8 cellular contexts compared by ENCODE assay signal in the genomic region with DNA sequence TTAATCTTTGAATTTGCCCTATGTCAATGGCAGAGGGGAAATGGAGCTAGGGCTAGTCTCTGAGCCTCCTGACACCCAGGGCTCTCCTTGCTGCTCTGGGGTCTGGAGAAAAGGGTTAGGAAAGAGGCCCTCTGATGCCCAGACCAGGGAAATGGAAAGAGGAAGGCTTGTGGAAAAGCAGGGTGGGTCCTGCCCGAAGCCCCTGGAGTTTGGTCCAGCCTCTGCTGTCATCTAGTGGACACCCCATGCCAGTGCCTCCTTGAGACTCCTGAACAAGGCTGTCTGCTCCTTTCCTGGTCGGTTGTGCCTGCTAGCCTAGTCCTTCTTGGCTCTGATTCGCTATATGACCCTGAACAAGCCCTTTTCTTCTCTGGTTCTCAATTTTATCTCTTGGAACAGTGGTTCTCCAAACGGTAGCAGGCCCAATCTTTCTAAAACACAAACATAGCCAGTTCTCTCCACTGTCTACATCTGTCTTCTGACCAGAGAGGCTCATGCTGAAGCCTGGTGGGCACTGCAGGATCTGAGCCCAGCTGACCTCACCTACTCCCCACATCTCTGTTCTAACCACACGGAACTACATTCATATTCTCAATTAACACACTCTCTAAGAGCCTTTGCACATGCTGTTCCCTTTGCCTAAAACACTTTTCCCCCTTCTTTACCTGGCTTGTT. TPM values are rescaled to one million over a fixed set of nuclear protein-coding genes. Genes with fewer than 3 reads are reported as not detected.
A peak's percentile ranks its signal among the peaks of the same experiment; 100 is the strongest.
DNase-seq lines count a peak whose midpoint lies in the region; ATAC-seq, FAIRE-seq and TF ChIP-seq lines count a peak whose summit lies in the region.

No MANE protein-coding gene starts in this region.

- H3K27me3 Mint-ChIP-seq in activated B cell treated with CpG ODN at 0.5 μM for 24 hours = peaks cover 2% of the 10 kb centered on the region

- peak; percentile 72 for FAIRE-seq in GM18507 (lab: Jason Lieb, UNC)

- H3K27me3 ChIP-seq in AG04450 (ENCODE audit: control insufficient read depth, insufficient read depth, low read length) (no peaks in the 10 kb centered on the region), mesendoderm (ENCODE audit: insufficient read depth, low read length, poor library complexity) (no peaks in the 10 kb centered on the region)

- DNase-seq in AG04450 (ENCODE audit: low read depth, low spot score) (peak; percentile 54), GM18507 (ENCODE audit: extremely low spot score, insufficient read length, low read depth) (no peak), NCI-H226 (peak; percentile 25), activated B cell treated with CpG ODN at 0.5 μM for 24 hours (no peak), epithelial cell of esophagus (ENCODE audit: low read depth) (peak; percentile 75), mesendoderm (peak; percentile 89)

- no peak overlapping the region for H3K18ac ChIP-seq in mesendoderm (ENCODE audit: low read length)

- H3K36me3 ChIP-seq in mesendoderm (ENCODE audit: control insufficient read depth, insufficient read depth, low read length) = no peaks in the 10 kb centered on the region

- TF ChIP-seq CTCF in AG04450 (IDR thresholded peaks at IDR 0.05; ENCODE audit: low read depth, low read length) (peak; percentile 100), activated B cell treated with CpG ODN at 0.5 μM for 24 hours (IDR thresholded peaks at IDR 0.05) (no peak), epithelial cell of esophagus (IDR thresholded peaks at IDR 0.05; ENCODE audit: insufficient read depth, low read depth, low read length, missing control alignments) (peak; percentile 99)

- no peak overlapping the region for H2AK5ac ChIP-seq in mesendoderm (ENCODE audit: low read length)

- ATAC-seq in activated B cell treated with CpG ODN at 0.5 μM for 24 hours (ENCODE audit: low read depth) (peak; percentile 77), GM21786 (IDR thresholded peaks at IDR 0.05; ENCODE audit: unreplicated experiment) (no peak)

- H3K4me1 ChIP-seq in mesendoderm (ENCODE audit: control insufficient read depth, low read depth, low read length) = no peaks in the 10 kb centered on the region

- H3K79me2 ChIP-seq in mesendoderm (ENCODE audit: control insufficient read depth, insufficient read depth, low read length) = no peaks in the 10 kb centered on the region

- no peaks in the 10 kb centered on the region for H3K79me1 ChIP-seq in mesendoderm (ENCODE audit: low read length)

- no CpG with 5 or more reads among the region's 5 CpGs for WGBS in mesendoderm (ENCODE audit: extremely low coverage, insufficient coverage, low lambda C conversion rate)

- H3K4me2 ChIP-seq in mesendoderm (ENCODE audit: low read length) = no peak overlapping the region

- H4K5ac ChIP-seq in mesendoderm (ENCODE audit: low read length) = no peak overlapping the region

- H3K9me3 Mint-ChIP-seq in activated B cell treated with CpG ODN at 0.5 μM for 24 hours = peaks cover 4% of the 10 kb centered on the region

- H2BK15ac ChIP-seq in mesendoderm (replicated peaks; ENCODE audit: low read depth) = no peak overlapping the region

- H3K9ac ChIP-seq in mesendoderm (ENCODE audit: low read length) = no peak overlapping the region

- no peak overlapping the region for H3K4ac ChIP-seq in mesendoderm (ENCODE audit: low read depth, low read length)

- no peak overlapping the region for H2BK5ac ChIP-seq in mesendoderm (ENCODE audit: low read length)

- intact Hi-C loops in activated B cell treated with CpG ODN at 0.5 μM for 24 hours (cut with micrococcal nuclease) = loop anchor here (1.0 to 5.0 kb wide), 6 partner anchors 42 to 515 kb away; partner anchors contain the start of gene SELENOM

- CTCF ChIA-PET in AG04450 (lab: Charles Lee) (interaction anchor here (0.8 to 4.0 kb wide), 18 partner anchors 9 to 386 kb away, joined by 3 to 38 read pairs (median 4); partner anchors contain the start of genes LIMK2, RNF185 and SELENOM), activated B cell treated with CpG ODN at 0.5 μM for 24 hours (lab: Charles Lee) (interaction anchor here (1.4 kb wide), 1 partner anchor 60 kb away, joined by 3 read pairs; no protein-coding TSS in a partner anchor)

- no peak overlapping the region for H3K27ac Mint-ChIP-seq in activated B cell treated with CpG ODN at 0.5 μM for 24 hours

- H3K27ac ChIP-seq in AG04450 (ENCODE audit: low read depth, low read length) = no peak overlapping the region
- H3K27ac ChIP-seq in mesendoderm (ENCODE audit: low read depth, low read length) = no peak overlapping the region
- H3K27ac ChIP-seq in temporal lobe (ENCODE audit: low read depth, low read length) = peak overlapping the region; percentile 61

- H2BK120ac ChIP-seq in mesendoderm (ENCODE audit: low read depth, low read length) = no peak overlapping the region

- no peak overlapping the region for H3K4me3 Mint-ChIP-seq in activated B cell treated with CpG ODN at 0.5 μM for 24 hours

- no peak overlapping the region for H4K8ac ChIP-seq in mesendoderm (ENCODE audit: low read depth, low read length)

- no peaks in the 10 kb centered on the region for H3K36me3 Mint-ChIP-seq in activated B cell treated with CpG ODN at 0.5 μM for 24 hours (ENCODE audit: low read depth)

- peak overlapping the region; percentile 42 for H3K56ac ChIP-seq in mesendoderm (ENCODE audit: low read length)

- POLR2A ChIA-PET in AG04450 (lab: Yijun Ruan, JAX) (no interaction called here), activated B cell treated with CpG ODN at 0.5 μM for 24 hours (lab: Charles Lee) (no interaction called here)

- peaks cover 16% of the 10 kb centered on the region for H3K9me3 ChIP-seq in AG04450 (ENCODE audit: control insufficient read depth, insufficient read depth, low read length)

- no peak overlapping the region for H3K23ac ChIP-seq in mesendoderm (ENCODE audit: low read length)

- H3K4me1 Mint-ChIP-seq in activated B cell treated with CpG ODN at 0.5 μM for 24 hours = peaks cover 1% of the 10 kb centered on the region

- no peak overlapping the region for H3K4me3 ChIP-seq in AG04450 (ENCODE audit: low read depth, low read length)
- no peak overlapping the region for H3K4me3 ChIP-seq in epithelial cell of esophagus (ENCODE audit: low read length)
- H3K4me3 ChIP-seq in mesendoderm (ENCODE audit: low read length) = no peak overlapping the region

RNA-seq across cellular contexts. Expression of gene PLA2G3, which starts 8.8 kb away (rescaled TPM):
- polyA plus RNA-seq in AG04450 (2011; rRNA removed) = 0.10 and 0.11 TPM in 2 replicates
- 0.09 TPM in 1 of 2 replicates, not detected in the other for polyA minus RNA-seq in AG04450 (2011; rRNA and poly(A)+ RNA removed)
- total RNA-seq in activated B cell treated with CpG ODN at 0.5 μM for 24 hours (not detected in 2 replicates), temporal lobe (under 0.01 TPM)
- 10.6 TPM for polyA plus RNA-seq in mesendoderm (2013, experiment 1 of 2)
- 11.4 TPM for polyA plus RNA-seq in mesendoderm (2013, experiment 2 of 2)

RNA-seq across cellular contexts. Expression of gene RNF185, which starts 10.9 kb away (rescaled TPM):
- polyA plus RNA-seq in AG04450 (2011; rRNA removed) = 57.3 and 59.4 TPM in 2 replicates
- 37.1 and 46.8 TPM in 2 replicates for polyA minus RNA-seq in AG04450 (2011; rRNA and poly(A)+ RNA removed)
- total RNA-seq in activated B cell treated with CpG ODN at 0.5 μM for 24 hours = 19.0 and 20.7 TPM in 2 replicates
- 15.3 TPM for polyA plus RNA-seq in mesendoderm (2013, experiment 1 of 2)
- polyA plus RNA-seq in mesendoderm (2013, experiment 2 of 2) = 14.5 TPM
- 28.0 TPM for total RNA-seq in temporal lobe

RNA-seq across cellular contexts. Expression of gene INPP5J, which starts 26.3 kb away (rescaled TPM):
- 0.91 and 0.92 TPM in 2 replicates for polyA plus RNA-seq in AG04450 (2011; rRNA removed)
- polyA minus RNA-seq in AG04450 (2011; rRNA and poly(A)+ RNA removed) = 1.5 and 2.2 TPM in 2 replicates
- 0.12 and 0.16 TPM in 2 replicates for total RNA-seq in activated B cell treated with CpG ODN at 0.5 μM for 24 hours
- 4.2 TPM for polyA plus RNA-seq in mesendoderm (2013, experiment 1 of 2)
- polyA plus RNA-seq in mesendoderm (2013, experiment 2 of 2) = 4.1 TPM
- 2.5 TPM for total RNA-seq in temporal lobe

RNA-seq across cellular contexts. Expression of gene SELENOM, which starts 41.7 kb away (rescaled TPM):
- 89.0 and 153 TPM in 2 replicates for polyA plus RNA-seq in AG04450 (2011; rRNA removed)
- polyA minus RNA-seq in AG04450 (2011; rRNA and poly(A)+ RNA removed) = 76.8 and 85.9 TPM in 2 replicates
- total RNA-seq in activated B cell treated with CpG ODN at 0.5 μM for 24 hours (9.0 and 9.5 TPM in 2 replicates), temporal lobe (18.4 TPM)
- polyA plus RNA-seq in mesendoderm (2013, experiment 1 of 2) = 13.1 TPM
- 13.7 TPM for polyA plus RNA-seq in mesendoderm (2013, experiment 2 of 2)

Comparison
In these comparisons a context has a peak if more than half of its experiments do, and no peak if none do; other contexts are left out.
1. DNase-seq: peak in AG04450 (single experiment), NCI-H226 (single experiment), epithelial cell of esophagus (single experiment) and mesendoderm (single experiment); none in GM18507 (single experiment) and activated B cell treated with CpG ODN at 0.5 μM for 24 hours (single experiment).